In the genomic region with DNA sequence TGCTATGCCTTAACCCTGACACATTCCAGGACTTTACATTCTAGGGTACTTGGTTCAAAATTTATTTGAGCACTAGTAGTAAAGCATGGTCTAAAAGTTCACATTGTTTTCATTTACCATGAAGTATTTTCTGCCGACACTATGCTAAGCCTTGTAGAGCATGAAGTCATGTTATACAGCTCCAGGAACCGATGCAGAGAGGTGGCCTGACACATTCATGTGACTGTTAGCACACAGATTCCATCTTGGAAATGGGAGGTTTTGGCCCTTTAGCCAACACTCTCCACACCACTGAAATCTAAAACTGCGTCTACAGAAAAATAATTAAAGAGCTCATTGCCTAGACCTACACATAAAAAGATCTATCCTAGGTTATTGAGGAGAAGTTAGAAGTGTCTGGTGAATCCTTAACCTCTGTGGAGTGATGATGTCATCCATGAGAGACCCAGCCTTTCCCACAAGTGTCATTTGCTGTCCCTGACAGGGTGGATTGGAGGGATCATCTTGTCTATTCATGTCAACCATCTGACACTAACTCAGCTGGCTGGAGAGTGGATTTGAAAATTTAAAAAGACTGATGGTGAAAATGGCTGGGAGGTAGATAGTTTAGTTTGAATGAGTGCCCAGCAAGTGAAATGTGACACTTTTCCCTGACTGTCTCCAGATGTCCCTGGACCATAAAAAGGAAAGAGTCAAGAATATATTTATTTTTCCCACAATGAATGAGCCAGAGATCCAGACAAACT, we compare ENCODE assay signal across 2 cellular contexts.
TF ChIP-seq lines count a peak whose summit lies in the region.

No MANE protein-coding gene starts in this region.

TF ChIP-seq in HepG2, 621 proteins besides CTCF, POLR2A, EP300 and RAD21:
- TF ChIP-seq, protein P1, sequence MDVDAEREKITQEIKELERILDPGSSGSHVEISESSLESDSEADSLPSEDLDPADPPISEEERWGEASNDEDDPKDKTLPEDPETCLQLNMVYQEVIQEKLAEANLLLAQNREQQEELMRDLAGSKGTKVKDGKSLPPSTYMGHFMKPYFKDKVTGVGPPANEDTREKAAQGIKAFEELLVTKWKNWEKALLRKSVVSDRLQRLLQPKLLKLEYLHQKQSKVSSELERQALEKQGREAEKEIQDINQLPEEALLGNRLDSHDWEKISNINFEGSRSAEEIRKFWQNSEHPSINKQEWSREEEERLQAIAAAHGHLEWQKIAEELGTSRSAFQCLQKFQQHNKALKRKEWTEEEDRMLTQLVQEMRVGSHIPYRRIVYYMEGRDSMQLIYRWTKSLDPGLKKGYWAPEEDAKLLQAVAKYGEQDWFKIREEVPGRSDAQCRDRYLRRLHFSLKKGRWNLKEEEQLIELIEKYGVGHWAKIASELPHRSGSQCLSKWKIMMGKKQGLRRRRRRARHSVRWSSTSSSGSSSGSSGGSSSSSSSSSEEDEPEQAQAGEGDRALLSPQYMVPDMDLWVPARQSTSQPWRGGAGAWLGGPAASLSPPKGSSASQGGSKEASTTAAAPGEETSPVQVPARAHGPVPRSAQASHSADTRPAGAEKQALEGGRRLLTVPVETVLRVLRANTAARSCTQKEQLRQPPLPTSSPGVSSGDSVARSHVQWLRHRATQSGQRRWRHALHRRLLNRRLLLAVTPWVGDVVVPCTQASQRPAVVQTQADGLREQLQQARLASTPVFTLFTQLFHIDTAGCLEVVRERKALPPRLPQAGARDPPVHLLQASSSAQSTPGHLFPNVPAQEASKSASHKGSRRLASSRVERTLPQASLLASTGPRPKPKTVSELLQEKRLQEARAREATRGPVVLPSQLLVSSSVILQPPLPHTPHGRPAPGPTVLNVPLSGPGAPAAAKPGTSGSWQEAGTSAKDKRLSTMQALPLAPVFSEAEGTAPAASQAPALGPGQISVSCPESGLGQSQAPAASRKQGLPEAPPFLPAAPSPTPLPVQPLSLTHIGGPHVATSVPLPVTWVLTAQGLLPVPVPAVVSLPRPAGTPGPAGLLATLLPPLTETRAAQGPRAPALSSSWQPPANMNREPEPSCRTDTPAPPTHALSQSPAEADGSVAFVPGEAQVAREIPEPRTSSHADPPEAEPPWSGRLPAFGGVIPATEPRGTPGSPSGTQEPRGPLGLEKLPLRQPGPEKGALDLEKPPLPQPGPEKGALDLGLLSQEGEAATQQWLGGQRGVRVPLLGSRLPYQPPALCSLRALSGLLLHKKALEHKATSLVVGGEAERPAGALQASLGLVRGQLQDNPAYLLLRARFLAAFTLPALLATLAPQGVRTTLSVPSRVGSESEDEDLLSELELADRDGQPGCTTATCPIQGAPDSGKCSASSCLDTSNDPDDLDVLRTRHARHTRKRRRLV (CRISPR knock-in tag; IDR thresholded peaks at IDR 0.05): no peak
- peak; percentile 83 for TF ChIP-seq ATF7 (IDR thresholded peaks at IDR 0.05)
- TF ChIP-seq ATF7 (CRISPR knock-in tag; IDR thresholded peaks at IDR 0.05): no peak

TF ChIP-seq in GM12891, 5 proteins besides CTCF, POLR2A, EP300 and RAD21:
- no peak for TF ChIP-seq POU2F2 (IDR thresholded peaks at IDR 0.05; ENCODE audit: low read depth, low read length)
- TF ChIP-seq SPI1 (IDR thresholded peaks at IDR 0.05; ENCODE audit: low read depth, low read length): no peak
